Comparison of ENCODE assay signal across 8 cellular contexts in the genomic region with DNA sequence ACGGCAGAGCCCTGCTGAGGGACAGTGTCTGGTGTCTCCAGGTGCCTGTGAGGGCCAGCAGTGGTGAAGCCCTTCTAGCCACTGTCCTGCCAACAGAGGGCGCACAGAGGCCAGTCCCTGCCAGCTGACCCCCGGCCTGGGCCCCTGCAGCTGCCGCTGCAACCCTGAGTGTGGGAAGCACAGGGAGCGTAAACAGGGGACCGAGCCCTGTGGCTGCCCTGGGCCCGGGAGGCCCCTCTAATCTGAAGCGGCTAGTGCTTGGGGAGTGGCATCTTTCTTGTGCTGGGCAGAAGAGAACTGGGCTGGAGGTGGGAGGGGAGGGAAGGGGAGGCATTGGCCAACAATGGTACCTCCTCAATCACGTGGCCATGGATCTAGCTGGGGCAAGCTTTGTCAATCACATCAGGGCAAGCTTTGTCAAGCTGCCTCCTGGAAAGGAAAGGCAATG. TPM values are rescaled to one million over a fixed set of nuclear protein-coding genes. Genes with fewer than 3 reads are reported as not detected.
A peak's percentile ranks its signal among the peaks of the same experiment; 100 is the strongest.
DNase-seq lines count a peak whose midpoint lies in the region; ATAC-seq lines count a peak whose summit lies in the region.

No MANE protein-coding gene starts in this region.

- H3K9me3 Mint-ChIP-seq in activated CD4-positive, alpha-beta memory T cell treated with anti-CD3 and anti-CD28 coated beads for 36 hours = no peaks in the 10 kb centered on the region
- no peaks in the 10 kb centered on the region for H3K9me3 Mint-ChIP-seq in activated CD4-positive, alpha-beta memory T cell treated with anti-CD3 and anti-CD28 coated beads, Interleukin-2, amount 10 ng/mL, durations not matched to agents 7 days and 5 days

- peaks cover 38% of the 10 kb centered on the region for H3K4me1 Mint-ChIP-seq in activated CD4-positive, alpha-beta memory T cell treated with anti-CD3 and anti-CD28 coated beads for 36 hours (ENCODE audit: low read depth)
- H3K4me1 Mint-ChIP-seq in activated CD4-positive, alpha-beta memory T cell treated with anti-CD3 and anti-CD28 coated beads, Interleukin-2, amount 10 ng/mL, durations not matched to agents 7 days and 5 days = peaks cover 49% of the 10 kb centered on the region

- no peak overlapping the region for H3K27ac Mint-ChIP-seq in activated CD4-positive, alpha-beta memory T cell treated with anti-CD3 and anti-CD28 coated beads for 36 hours
- H3K27ac Mint-ChIP-seq in activated CD4-positive, alpha-beta memory T cell treated with anti-CD3 and anti-CD28 coated beads, Interleukin-2, amount 10 ng/mL, durations not matched to agents 7 days and 5 days = no peak overlapping the region

- intact Hi-C loops in activated CD4-positive, alpha-beta memory T cell treated with anti-CD3 and anti-CD28 coated beads for 36 hours (cut with micrococcal nuclease) = no loop called here

- peaks cover 1% of the 10 kb centered on the region for H3K36me3 Mint-ChIP-seq in activated CD4-positive, alpha-beta memory T cell treated with anti-CD3 and anti-CD28 coated beads for 36 hours
- peaks cover 16% of the 10 kb centered on the region for H3K36me3 Mint-ChIP-seq in activated CD4-positive, alpha-beta memory T cell treated with anti-CD3 and anti-CD28 coated beads, Interleukin-2, amount 10 ng/mL, durations not matched to agents 7 days and 5 days (ENCODE audit: low read depth)

- no peaks in the 10 kb centered on the region for H3K27me3 Mint-ChIP-seq in activated CD4-positive, alpha-beta memory T cell treated with anti-CD3 and anti-CD28 coated beads for 36 hours
- H3K27me3 Mint-ChIP-seq in activated CD4-positive, alpha-beta memory T cell treated with anti-CD3 and anti-CD28 coated beads, Interleukin-2, amount 10 ng/mL, durations not matched to agents 7 days and 5 days = no peaks in the 10 kb centered on the region

- peak; percentile 36 for DNase-seq in activated CD4-positive, alpha-beta memory T cell treated with anti-CD3 and anti-CD28 coated beads for 36 hours
- DNase-seq in activated CD4-positive, alpha-beta memory T cell treated with anti-CD3 and anti-CD28 coated beads, Interleukin-2, amount 10 ng/mL, durations not matched to agents 7 days and 5 days = no peak
- DNase-seq in NCI-H2029 treated with DMSO at 0.1 percent for 48 hours (lab: John Stamatoyannopoulos, UW) (peak; percentile 52), amniotic epithelial cell (ENCODE audit: low read depth) (peak; percentile 72), hepatic stellate cell (ENCODE audit: low spot score) (peak; percentile 68), retina (peak; percentile 91), GOT3 (lab: John Stamatoyannopoulos, UW) (no peak)

- POLR2A ChIA-PET in activated CD4-positive, alpha-beta memory T cell treated with anti-CD3 and anti-CD28 coated beads for 36 hours (lab: Charles Lee) = no interaction called here
- POLR2A ChIA-PET in activated CD4-positive, alpha-beta memory T cell treated with anti-CD3 and anti-CD28 coated beads, Interleukin-2, amount 10 ng/mL, durations not matched to agents 7 days and 5 days (lab: Charles Lee) = interaction anchor here (1.0 to 1.1 kb wide), 3 partner anchors 8 to 35 kb away, joined by 3 read pairs; a partner anchor contains a TSS

- ATAC-seq in HG03432 (IDR thresholded peaks at IDR 0.05; ENCODE audit: unreplicated experiment) = no peak

- no peak overlapping the region for H3K4me3 Mint-ChIP-seq in activated CD4-positive, alpha-beta memory T cell treated with anti-CD3 and anti-CD28 coated beads for 36 hours
- no peak overlapping the region for H3K4me3 Mint-ChIP-seq in activated CD4-positive, alpha-beta memory T cell treated with anti-CD3 and anti-CD28 coated beads, Interleukin-2, amount 10 ng/mL, durations not matched to agents 7 days and 5 days

- CTCF ChIA-PET in activated CD4-positive, alpha-beta memory T cell treated with anti-CD3 and anti-CD28 coated beads for 36 hours (lab: Charles Lee) = interaction anchor here (0.9 to 1.7 kb wide), 9 partner anchors 9 to 223 kb away, joined by 3 to 6 read pairs (median 4); no protein-coding TSS in a partner anchor
- CTCF ChIA-PET in activated CD4-positive, alpha-beta memory T cell treated with anti-CD3 and anti-CD28 coated beads, Interleukin-2, amount 10 ng/mL, durations not matched to agents 7 days and 5 days (lab: Charles Lee) = interaction anchor here (0.8 to 3.1 kb wide), 2 partner anchors 9 to 223 kb away, joined by 4 to 17 read pairs; no protein-coding TSS in a partner anchor

RNA-seq across cellular contexts. Expression of a gene that starts 34.6 kb away (rescaled TPM):
- total RNA-seq in activated CD4-positive, alpha-beta memory T cell treated with anti-CD3 and anti-CD28 coated beads for 36 hours = 10 to 100 TPM; 46.8 to 50.3 TPM
- 10 to 100 TPM; 53.0 to 56.0 TPM for total RNA-seq in activated CD4-positive, alpha-beta memory T cell treated with anti-CD3 and anti-CD28 coated beads, Interleukin-2, amount 10 ng/mL, durations not matched to agents 7 days and 5 days

RNA-seq across cellular contexts. Expression of a gene that starts 35.3 kb away (rescaled TPM):
- 10 to 100 TPM; 10.1 to 11.1 TPM for total RNA-seq in activated CD4-positive, alpha-beta memory T cell treated with anti-CD3 and anti-CD28 coated beads for 36 hours
- 1 to 10 TPM; 5.7 to 6.1 TPM for total RNA-seq in activated CD4-positive, alpha-beta memory T cell treated with anti-CD3 and anti-CD28 coated beads, Interleukin-2, amount 10 ng/mL, durations not matched to agents 7 days and 5 days

RNA-seq across cellular contexts. Expression of a gene that starts 35.6 kb away (rescaled TPM):
- 10 to 100 TPM; 14.7 to 17.8 TPM for total RNA-seq in activated CD4-positive, alpha-beta memory T cell treated with anti-CD3 and anti-CD28 coated beads for 36 hours
- 10 to 100 TPM; 10.8 to 11.5 TPM for total RNA-seq in activated CD4-positive, alpha-beta memory T cell treated with anti-CD3 and anti-CD28 coated beads, Interleukin-2, amount 10 ng/mL, durations not matched to agents 7 days and 5 days

Comparison
In these comparisons a context has a peak if more than half of its experiments do, and no peak if none do; other contexts are left out.
1. DNase-seq: peak in activated CD4-positive, alpha-beta memory T cell treated with anti-CD3 and anti-CD28 coated beads for 36 hours (single experiment), NCI-H2029 treated with DMSO at 0.1 percent for 48 hours (single experiment), amniotic epithelial cell (single experiment), hepatic stellate cell (single experiment) and retina (single experiment); none in activated CD4-positive, alpha-beta memory T cell treated with anti-CD3 and anti-CD28 coated beads, Interleukin-2, amount 10 ng/mL, durations not matched to agents 7 days and 5 days (single experiment) and GOT3 (single experiment).